1 cellular context compared by ENCODE assay signal in genomic region chr10:33773895-33774480, GRCh38.
TF ChIP-seq lines count a peak whose summit lies in the region.

No MANE protein-coding gene starts in this region.

TF ChIP-seq in K562, 482 proteins besides CTCF, POLR2A, EP300 and RAD21 (continued from another document):
- TF ChIP-seq, protein P1, sequence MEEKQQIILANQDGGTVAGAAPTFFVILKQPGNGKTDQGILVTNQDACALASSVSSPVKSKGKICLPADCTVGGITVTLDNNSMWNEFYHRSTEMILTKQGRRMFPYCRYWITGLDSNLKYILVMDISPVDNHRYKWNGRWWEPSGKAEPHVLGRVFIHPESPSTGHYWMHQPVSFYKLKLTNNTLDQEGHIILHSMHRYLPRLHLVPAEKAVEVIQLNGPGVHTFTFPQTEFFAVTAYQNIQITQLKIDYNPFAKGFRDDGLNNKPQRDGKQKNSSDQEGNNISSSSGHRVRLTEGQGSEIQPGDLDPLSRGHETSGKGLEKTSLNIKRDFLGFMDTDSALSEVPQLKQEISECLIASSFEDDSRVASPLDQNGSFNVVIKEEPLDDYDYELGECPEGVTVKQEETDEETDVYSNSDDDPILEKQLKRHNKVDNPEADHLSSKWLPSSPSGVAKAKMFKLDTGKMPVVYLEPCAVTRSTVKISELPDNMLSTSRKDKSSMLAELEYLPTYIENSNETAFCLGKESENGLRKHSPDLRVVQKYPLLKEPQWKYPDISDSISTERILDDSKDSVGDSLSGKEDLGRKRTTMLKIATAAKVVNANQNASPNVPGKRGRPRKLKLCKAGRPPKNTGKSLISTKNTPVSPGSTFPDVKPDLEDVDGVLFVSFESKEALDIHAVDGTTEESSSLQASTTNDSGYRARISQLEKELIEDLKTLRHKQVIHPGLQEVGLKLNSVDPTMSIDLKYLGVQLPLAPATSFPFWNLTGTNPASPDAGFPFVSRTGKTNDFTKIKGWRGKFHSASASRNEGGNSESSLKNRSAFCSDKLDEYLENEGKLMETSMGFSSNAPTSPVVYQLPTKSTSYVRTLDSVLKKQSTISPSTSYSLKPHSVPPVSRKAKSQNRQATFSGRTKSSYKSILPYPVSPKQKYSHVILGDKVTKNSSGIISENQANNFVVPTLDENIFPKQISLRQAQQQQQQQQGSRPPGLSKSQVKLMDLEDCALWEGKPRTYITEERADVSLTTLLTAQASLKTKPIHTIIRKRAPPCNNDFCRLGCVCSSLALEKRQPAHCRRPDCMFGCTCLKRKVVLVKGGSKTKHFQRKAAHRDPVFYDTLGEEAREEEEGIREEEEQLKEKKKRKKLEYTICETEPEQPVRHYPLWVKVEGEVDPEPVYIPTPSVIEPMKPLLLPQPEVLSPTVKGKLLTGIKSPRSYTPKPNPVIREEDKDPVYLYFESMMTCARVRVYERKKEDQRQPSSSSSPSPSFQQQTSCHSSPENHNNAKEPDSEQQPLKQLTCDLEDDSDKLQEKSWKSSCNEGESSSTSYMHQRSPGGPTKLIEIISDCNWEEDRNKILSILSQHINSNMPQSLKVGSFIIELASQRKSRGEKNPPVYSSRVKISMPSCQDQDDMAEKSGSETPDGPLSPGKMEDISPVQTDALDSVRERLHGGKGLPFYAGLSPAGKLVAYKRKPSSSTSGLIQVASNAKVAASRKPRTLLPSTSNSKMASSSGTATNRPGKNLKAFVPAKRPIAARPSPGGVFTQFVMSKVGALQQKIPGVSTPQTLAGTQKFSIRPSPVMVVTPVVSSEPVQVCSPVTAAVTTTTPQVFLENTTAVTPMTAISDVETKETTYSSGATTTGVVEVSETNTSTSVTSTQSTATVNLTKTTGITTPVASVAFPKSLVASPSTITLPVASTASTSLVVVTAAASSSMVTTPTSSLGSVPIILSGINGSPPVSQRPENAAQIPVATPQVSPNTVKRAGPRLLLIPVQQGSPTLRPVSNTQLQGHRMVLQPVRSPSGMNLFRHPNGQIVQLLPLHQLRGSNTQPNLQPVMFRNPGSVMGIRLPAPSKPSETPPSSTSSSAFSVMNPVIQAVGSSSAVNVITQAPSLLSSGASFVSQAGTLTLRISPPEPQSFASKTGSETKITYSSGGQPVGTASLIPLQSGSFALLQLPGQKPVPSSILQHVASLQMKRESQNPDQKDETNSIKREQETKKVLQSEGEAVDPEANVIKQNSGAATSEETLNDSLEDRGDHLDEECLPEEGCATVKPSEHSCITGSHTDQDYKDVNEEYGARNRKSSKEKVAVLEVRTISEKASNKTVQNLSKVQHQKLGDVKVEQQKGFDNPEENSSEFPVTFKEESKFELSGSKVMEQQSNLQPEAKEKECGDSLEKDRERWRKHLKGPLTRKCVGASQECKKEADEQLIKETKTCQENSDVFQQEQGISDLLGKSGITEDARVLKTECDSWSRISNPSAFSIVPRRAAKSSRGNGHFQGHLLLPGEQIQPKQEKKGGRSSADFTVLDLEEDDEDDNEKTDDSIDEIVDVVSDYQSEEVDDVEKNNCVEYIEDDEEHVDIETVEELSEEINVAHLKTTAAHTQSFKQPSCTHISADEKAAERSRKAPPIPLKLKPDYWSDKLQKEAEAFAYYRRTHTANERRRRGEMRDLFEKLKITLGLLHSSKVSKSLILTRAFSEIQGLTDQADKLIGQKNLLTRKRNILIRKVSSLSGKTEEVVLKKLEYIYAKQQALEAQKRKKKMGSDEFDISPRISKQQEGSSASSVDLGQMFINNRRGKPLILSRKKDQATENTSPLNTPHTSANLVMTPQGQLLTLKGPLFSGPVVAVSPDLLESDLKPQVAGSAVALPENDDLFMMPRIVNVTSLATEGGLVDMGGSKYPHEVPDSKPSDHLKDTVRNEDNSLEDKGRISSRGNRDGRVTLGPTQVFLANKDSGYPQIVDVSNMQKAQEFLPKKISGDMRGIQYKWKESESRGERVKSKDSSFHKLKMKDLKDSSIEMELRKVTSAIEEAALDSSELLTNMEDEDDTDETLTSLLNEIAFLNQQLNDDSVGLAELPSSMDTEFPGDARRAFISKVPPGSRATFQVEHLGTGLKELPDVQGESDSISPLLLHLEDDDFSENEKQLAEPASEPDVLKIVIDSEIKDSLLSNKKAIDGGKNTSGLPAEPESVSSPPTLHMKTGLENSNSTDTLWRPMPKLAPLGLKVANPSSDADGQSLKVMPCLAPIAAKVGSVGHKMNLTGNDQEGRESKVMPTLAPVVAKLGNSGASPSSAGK (IDR thresholded peaks at IDR 0.05): peak; percentile 22; the same call in 1 of the 2 replicates
- TF ChIP-seq, protein P2, sequence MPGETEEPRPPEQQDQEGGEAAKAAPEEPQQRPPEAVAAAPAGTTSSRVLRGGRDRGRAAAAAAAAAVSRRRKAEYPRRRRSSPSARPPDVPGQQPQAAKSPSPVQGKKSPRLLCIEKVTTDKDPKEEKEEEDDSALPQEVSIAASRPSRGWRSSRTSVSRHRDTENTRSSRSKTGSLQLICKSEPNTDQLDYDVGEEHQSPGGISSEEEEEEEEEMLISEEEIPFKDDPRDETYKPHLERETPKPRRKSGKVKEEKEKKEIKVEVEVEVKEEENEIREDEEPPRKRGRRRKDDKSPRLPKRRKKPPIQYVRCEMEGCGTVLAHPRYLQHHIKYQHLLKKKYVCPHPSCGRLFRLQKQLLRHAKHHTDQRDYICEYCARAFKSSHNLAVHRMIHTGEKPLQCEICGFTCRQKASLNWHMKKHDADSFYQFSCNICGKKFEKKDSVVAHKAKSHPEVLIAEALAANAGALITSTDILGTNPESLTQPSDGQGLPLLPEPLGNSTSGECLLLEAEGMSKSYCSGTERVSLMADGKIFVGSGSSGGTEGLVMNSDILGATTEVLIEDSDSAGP (CRISPR knock-in tag; IDR thresholded peaks at IDR 0.05): peak; percentile 45; the same call in 1 of the 2 replicates
- no peak for TF ChIP-seq ZNF586 (CRISPR knock-in tag; conservative IDR thresholded peaks at IDR 0.05)
- TF ChIP-seq ZSCAN29 (IDR thresholded peaks at IDR 0.05): no peak
TF ChIP-seq in K562: peak in this region for 3.
